In genomic region chr1:942864-943533, GRCh38 we compare ENCODE assay signal across 10 cellular contexts. TPM values are rescaled to one million over a fixed set of nuclear protein-coding genes. Genes with fewer than 3 reads are reported as not detected.
DNase-seq lines count a peak whose midpoint lies in the region; TF ChIP-seq lines count a peak whose summit lies in the region.
"Had no signal": no experiment of that assay in that cellular context is flagged by ENCODE, and none has a peak within 500 bp of the region (broad histone marks: within the 10 kb centered on the region; RNA-seq: fewer than 3 reads in every experiment).

No MANE protein-coding gene starts in this region.

- H3K27me3 ChIP-seq in adipocyte (replicated peaks; ENCODE audit: control insufficient read depth, insufficient read depth, low read length), result no peaks in the 10 kb centered on the region
- peaks cover 31% of the 10 kb centered on the region for H3K27me3 ChIP-seq in iPS DF 6.9 (ENCODE audit: control insufficient read depth, insufficient read depth, low read length)
- no peaks in the 10 kb centered on the region for H3K27me3 ChIP-seq in testis

- intact Hi-C loops in testis (cut with DNase I; ENCODE audit: low total_unique reads), result no loop called here

- DNase-seq in NCI-H2081 (lab: John Stamatoyannopoulos, UW), result peak; percentile 27 to 68
- DNase-seq in NCI-H2081 treated with DMSO at 0.1 percent for 48 hours (lab: John Stamatoyannopoulos, UW), result no peak
- DNase-seq in adipocyte (ENCODE audit: low read depth), result peak; percentile 33
- DNase-seq in iPS DF 6.9 (ENCODE audit: low read depth, low spot score), result no peak
- DNase-seq in testis, result peak; percentile 55
- DNase-seq in activated T-cell treated with anti-CD3 and anti-CD28 coated beads for 4 hours, result no peak
- DNase-seq in SHP77 treated with DMSO at 0.1 percent for 48 hours (lab: John Stamatoyannopoulos, UW), result no peak
- no peak for DNase-seq in NCI-H345 treated with DMSO at 0.1 percent for 48 hours (lab: John Stamatoyannopoulos, UW; ENCODE audit: unreplicated experiment)
- DNase-seq: activated CD4-positive, alpha-beta T cell treated with anti-CD3 and anti-CD28 coated beads for 4 hours; dorsolateral prefrontal cortex had no signal

- H3K36me3 ChIP-seq in adipocyte (ENCODE audit: control insufficient read depth, insufficient read depth, low read length, severe bottlenecking), result peaks cover 22% of the 10 kb centered on the region
- peaks cover 15% of the 10 kb centered on the region; the same call in 1 of the 2 replicates for H3K36me3 ChIP-seq in iPS DF 6.9 (ENCODE audit: control insufficient read depth, insufficient read depth, low read length)
- H3K36me3 ChIP-seq in testis (ENCODE audit: low read depth, missing control alignments), result no peaks in the 10 kb centered on the region

- no peak overlapping the region for H3K27ac ChIP-seq in iPS DF 6.9 (ENCODE audit: low read length)
- peak overlapping the region; percentile 63 to 76 for H3K27ac ChIP-seq in testis

- peak overlapping the region; percentile 50 for H3K4me3 ChIP-seq in adipocyte (ENCODE audit: low read length)
- H3K4me3 ChIP-seq in iPS DF 6.9 (ENCODE audit: low read length), result peak overlapping the region; percentile 36; the same call in 1 of the 2 replicates
- peak overlapping the region in 1 of 2 donors; percentile 0 for H3K4me3 ChIP-seq in testis

- no peak for TF ChIP-seq CTCF in testis (IDR thresholded peaks at IDR 0.05)

- WGBS in iPS DF 6.9 (ENCODE audit: insufficient coverage, insufficient read length), result no CpG with 5 or more reads among the region's 27 CpGs
- 9 to 26% methylated on average over 8 to 27 of the region's 27 CpGs for WGBS in testis, 2 donors

- H3K4me1 ChIP-seq in adipocyte (ENCODE audit: control insufficient read depth, insufficient read depth, low read length), result peaks cover 28% of the 10 kb centered on the region
- H3K4me1 ChIP-seq in iPS DF 6.9 (ENCODE audit: control insufficient read depth, insufficient read depth, low read length), result peaks cover 12% of the 10 kb centered on the region
- peaks cover 24% of the 10 kb centered on the region for H3K4me1 ChIP-seq in testis

- H3K9me3 ChIP-seq in adipocyte (ENCODE audit: control insufficient read depth, low read length), result no peaks in the 10 kb centered on the region
- no peaks in the 10 kb centered on the region for H3K9me3 ChIP-seq in iPS DF 6.9 (ENCODE audit: control insufficient read depth, insufficient read depth, low read length)
- H3K9me3 ChIP-seq in testis, result no peaks in the 10 kb centered on the region

- TF ChIP-seq POLR2A in testis (IDR thresholded peaks at IDR 0.05), result no peak

- no peak overlapping the region for H3K9ac ChIP-seq in adipocyte (ENCODE audit: low read length)

RNA-seq across cellular contexts. Expression of gene NOC2L, which starts 16.1 kb away (rescaled TPM):
- 10 to 100 TPM; 82.5 to 94.0 TPM for total RNA-seq in testis
- polyA plus RNA-seq in testis (ENCODE audit: insufficient read depth, low read depth, low replicate concordance), result 78.3 TPM

RNA-seq across cellular contexts. Expression of gene KLHL17, which starts 17.4 kb away (rescaled TPM):
- 10 to 100 TPM; 34.9 to 36.4 TPM for total RNA-seq in testis
- 16.0 TPM for polyA plus RNA-seq in testis (ENCODE audit: insufficient read depth, low read depth, low replicate concordance)

RNA-seq across cellular contexts. Expression of gene SAMD11, which starts 19.3 kb away (rescaled TPM):
- total RNA-seq in testis, result 10 to 100 TPM; 36.9 to 47.2 TPM
- 7.9 TPM for polyA plus RNA-seq in testis (ENCODE audit: insufficient read depth, low read depth, low replicate concordance)

RNA-seq across cellular contexts. Expression of gene PLEKHN1, which starts 23.3 kb away (rescaled TPM):
- total RNA-seq in testis, result under 1 TPM; 0.47 to 0.56 TPM
- 0.21 TPM for polyA plus RNA-seq in testis (ENCODE audit: insufficient read depth, low read depth, low replicate concordance)

RNA-seq across cellular contexts. Expression of gene PERM1, which starts 38.9 kb away (rescaled TPM):
- 1 to 10 TPM; 3.2 to 4.9 TPM for total RNA-seq in testis
- 0.65 TPM for polyA plus RNA-seq in testis (ENCODE audit: insufficient read depth, low read depth, low replicate concordance)

Comparison
In these comparisons a context has a peak if more than half of its experiments do, and no peak if none do; other contexts are left out.
1. DNase-seq: peak in NCI-H2081 (2 of 2), adipocyte (single experiment) and testis (single experiment); none in NCI-H2081 treated with DMSO at 0.1 percent for 48 hours (single experiment), iPS DF 6.9 (single experiment), activated T-cell treated with anti-CD3 and anti-CD28 coated beads for 4 hours (single experiment), SHP77 treated with DMSO at 0.1 percent for 48 hours (single experiment) and NCI-H345 treated with DMSO at 0.1 percent for 48 hours (single experiment).